Comparison of ENCODE assay signal across 17 cellular contexts in the genomic region with DNA sequence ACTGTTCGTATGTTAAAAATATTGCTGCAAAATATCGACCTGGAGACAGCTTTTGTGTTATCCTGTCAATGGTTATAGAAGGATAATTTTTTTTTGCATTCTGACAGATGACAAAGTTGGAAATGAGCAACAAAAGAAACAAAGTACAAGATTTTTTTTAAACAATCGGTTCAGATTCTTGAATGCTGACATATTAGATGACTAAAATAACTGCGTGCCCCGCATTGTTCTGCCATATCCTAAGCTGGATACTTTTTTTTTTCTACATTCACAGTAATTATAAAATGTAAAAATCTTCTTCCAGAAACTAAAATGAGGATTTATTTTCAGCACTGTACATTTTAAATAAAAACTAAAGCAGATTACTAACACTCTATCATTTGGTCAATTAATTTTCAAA.
DNase-seq lines count a peak whose midpoint lies in the region; ATAC-seq and TF ChIP-seq lines count a peak whose summit lies in the region.
"Had no signal": no experiment of that assay in that cellular context is flagged by ENCODE, and none has a peak within 500 bp of the region (broad histone marks: within the 10 kb centered on the region; RNA-seq: fewer than 3 reads in every experiment).

No MANE protein-coding gene starts in this region.

- H3K27ac Mint-ChIP-seq in activated naive CD8-positive, alpha-beta T cell treated with anti-CD3 and anti-CD28 coated beads, Interleukin-2, amount 50 U/mL, for 24 hours, result peak overlapping the region; percentile 64
- peak overlapping the region; percentile 50 for H3K27ac Mint-ChIP-seq in memory B cell

- H3K27me3 Mint-ChIP-seq in activated naive CD8-positive, alpha-beta T cell treated with anti-CD3 and anti-CD28 coated beads, Interleukin-2, amount 50 U/mL, for 24 hours, result no peaks in the 10 kb centered on the region
- H3K27me3 Mint-ChIP-seq in memory B cell, result no peaks in the 10 kb centered on the region
- H3K27me3 Mint-ChIP-seq: CD8-positive, alpha-beta memory T cell had no signal

- no peaks in the 10 kb centered on the region for H3K79me2 ChIP-seq in ACC112 (ENCODE audit: control insufficient read depth, insufficient read depth, low read length, unreplicated experiment)

- peak overlapping the region; percentile 61 for H3K27ac ChIP-seq in ACC112 (ENCODE audit: low read depth, low read length)
- H3K27ac ChIP-seq: BLaER1 treated with 17β-estradiol and CSF1 and Interleukin-3, amounts not matched to agents 10 nM and 100 nM had no signal

- H3K9me3 Mint-ChIP-seq in activated naive CD8-positive, alpha-beta T cell treated with anti-CD3 and anti-CD28 coated beads, Interleukin-2, amount 50 U/mL, for 24 hours, result no peaks in the 10 kb centered on the region
- no peaks in the 10 kb centered on the region for H3K9me3 Mint-ChIP-seq in memory B cell
- H3K9me3 Mint-ChIP-seq: CD8-positive, alpha-beta memory T cell; GM23338 had no signal

- peaks cover 61% of the 10 kb centered on the region for H3K36me3 Mint-ChIP-seq in activated naive CD8-positive, alpha-beta T cell treated with anti-CD3 and anti-CD28 coated beads, Interleukin-2, amount 50 U/mL, for 24 hours (ENCODE audit: low read depth)
- H3K36me3 Mint-ChIP-seq in memory B cell, result peaks cover 19% of the 10 kb centered on the region

- no peak for ATAC-seq in activated naive CD8-positive, alpha-beta T cell treated with anti-CD3 and anti-CD28 coated beads, Interleukin-2, amount 50 U/mL, for 24 hours
- ATAC-seq in memory B cell (ENCODE audit: low read depth) (no peak), HG02970 (IDR thresholded peaks at IDR 0.05; ENCODE audit: low FRiP score, unreplicated experiment) (no peak)
- ATAC-seq: GM23338, PC-3 had no signal

- H2AFZ ChIP-seq in ACC112 (ENCODE audit: low read length, unreplicated experiment), result no peak overlapping the region
- H2AFZ ChIP-seq: GM23338 had no signal

- H3K4me3 ChIP-seq in ACC112 (ENCODE audit: low read depth, low read length) (0 out of 2 replicates have a peak overlapping the region, but pooled peaks have one; percentile 13), choroid plexus epithelial cell (ENCODE audit: low read depth, low read length) (no peak overlapping the region)
- H3K4me3 ChIP-seq: BLaER1 treated with 17β-estradiol and CSF1 and Interleukin-3, amounts not matched to agents 10 nM and 100 nM; GM23338 had no signal

- no peak overlapping the region for H3K4me3 Mint-ChIP-seq in activated naive CD8-positive, alpha-beta T cell treated with anti-CD3 and anti-CD28 coated beads, Interleukin-2, amount 50 U/mL, for 24 hours
- no peak overlapping the region for H3K4me3 Mint-ChIP-seq in memory B cell
- H3K4me3 Mint-ChIP-seq: CD8-positive, alpha-beta memory T cell; GM23338 had no signal

- peaks cover 38% of the 10 kb centered on the region for H3K36me3 ChIP-seq in ACC112 (ENCODE audit: insufficient read depth, low read length)

- no peak for TF ChIP-seq CTCF in choroid plexus epithelial cell (conservative IDR thresholded peaks at IDR 0.05; ENCODE audit: low read depth, low read length)

- no peaks in the 10 kb centered on the region for H3K27me3 ChIP-seq in ACC112 (ENCODE audit: insufficient read depth, low read length)
- H3K27me3 ChIP-seq: BLaER1 treated with 17β-estradiol and CSF1 and Interleukin-3, amounts not matched to agents 10 nM and 100 nM had no signal

- H3K4me1 Mint-ChIP-seq in activated naive CD8-positive, alpha-beta T cell treated with anti-CD3 and anti-CD28 coated beads, Interleukin-2, amount 50 U/mL, for 24 hours, result peaks cover 17% of the 10 kb centered on the region
- peaks cover 3% of the 10 kb centered on the region for H3K4me1 Mint-ChIP-seq in memory B cell
- H3K4me1 Mint-ChIP-seq: GM23338 had no signal

- no peak for DNase-seq in activated naive CD8-positive, alpha-beta T cell treated with anti-CD3 and anti-CD28 coated beads, Interleukin-2, amount 50 U/mL, for 24 hours
- peak; percentile 14 for DNase-seq in choroid plexus epithelial cell (ENCODE audit: low read depth)
- DNase-seq in memory B cell (ENCODE audit: low spot score in 2 of 2), result no peak
- no peak for DNase-seq in retina
- DNase-seq in stimulated activated CD8-positive, alpha-beta memory T cell treated with anti-CD3 and anti-CD28 coated beads, Interleukin-4, amount 100 ng/mL, for 48 hours, result no peak
- no peak for DNase-seq in HCEC 1CT
- DNase-seq: CD8-positive, alpha-beta memory T cell; KBM-7; NCI-H1417 treated with DMSO at 0.1 percent for 48 hours; NCI-H1930; NCI-H446; NCI-H748 treated with DMSO at 0.1 percent for 48 hours; PC-3 had no signal

- H3K4me1 ChIP-seq in ACC112 (ENCODE audit: control insufficient read depth, insufficient read depth, low read length, unreplicated experiment), result peaks cover 13% of the 10 kb centered on the region
- H3K4me1 ChIP-seq: BLaER1 treated with 17β-estradiol and CSF1 and Interleukin-3, amounts not matched to agents 10 nM and 100 nM had no signal
